21 cellular contexts compared by ENCODE assay signal in the genomic region with DNA sequence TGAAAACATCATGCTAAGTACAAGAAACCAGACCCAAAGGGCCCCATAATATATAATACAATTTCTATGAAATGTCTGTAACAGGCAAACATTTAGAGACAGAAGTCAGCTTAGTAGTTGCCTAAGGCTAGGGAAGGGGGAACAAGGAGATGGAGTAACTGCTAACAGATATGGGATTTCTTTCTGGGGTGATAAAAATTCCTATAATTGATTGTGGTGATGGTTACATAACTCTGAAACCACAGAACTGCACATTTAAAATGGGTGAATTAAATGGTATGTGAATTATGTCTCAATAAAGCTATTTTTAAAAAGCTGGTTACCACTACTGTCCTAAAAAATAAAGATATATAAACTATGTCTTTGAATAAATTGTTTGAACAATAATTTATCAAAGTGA.
"Had no signal": no experiment of that assay in that cellular context is flagged by ENCODE, and none has a peak within 500 bp of the region (broad histone marks: within the 10 kb centered on the region; RNA-seq: fewer than 3 reads in every experiment).

No MANE protein-coding gene starts in this region.

- H3K4me1 ChIP-seq: uterus had no signal

- H3K27ac ChIP-seq: dorsolateral prefrontal cortex, neutrophil, skin epidermis, thyroid gland, uterus had no signal

- ATAC-seq: activated CD4-positive, alpha-beta T cell treated with anti-CD3 and anti-CD28 coated beads for 36 hours; left ventricle myocardium superior; mucosa of descending colon; naive thymus-derived CD8-positive, alpha-beta T cell; stimulated activated naive B cell treated with anti-CD40 and anti-IgM and Interleukin-4, amounts not matched to agents 10 μg/mL and 1 μg/mL and 100 μg/mL, for 72 hours had no signal

- H3K27me3 ChIP-seq: dorsolateral prefrontal cortex, thyroid gland, uterus had no signal

- H3K36me3 ChIP-seq: neutrophil, thyroid gland, uterus had no signal

- H3K4me3 ChIP-seq: dorsolateral prefrontal cortex, mucosa of descending colon, skin epidermis, thyroid gland, uterus had no signal

- H3K9me3 ChIP-seq: mucosa of descending colon, neutrophil, thyroid gland, uterus had no signal

- DNase-seq: activated CD4-positive, alpha-beta memory T cell treated with anti-CD3 and anti-CD28 coated beads for 36 hours; activated CD4-positive, alpha-beta T cell treated with anti-CD3 and anti-CD28 coated beads for 36 hours; activated gamma-delta T cell; activated T-cell treated with anti-CD3 and anti-CD28 coated beads, Interleukin-2, amount 50 U/mL, for 48 hours; dorsolateral prefrontal cortex; endodermal cell; glutamatergic neuron; hypothalamus; kidney glomerular epithelial cell; left ventricle myocardium superior; mucosa of descending colon; naive thymus-derived CD8-positive, alpha-beta T cell; posterior cingulate gyrus; retina; stimulated activated CD4-positive, alpha-beta T cell treated with anti-CD3 and anti-CD28 coated beads, Interleukin-15, amount 100 ng/mL, for 24 hours; stimulated activated CD4-positive, alpha-beta T cell treated with anti-CD3 and anti-CD28 coated beads, Interleukin-4, amount 100 ng/mL, for 1 hour; stimulated activated naive B cell treated with anti-CD40 and anti-IgM and Interleukin-4, amounts not matched to agents 10 μg/mL and 1 μg/mL and 100 μg/mL, for 72 hours; thyroid gland; uterus had no signal
